19 cellular contexts compared by ENCODE assay signal in genomic region chr2:236576978-236577377, GRCh38. TPM values are rescaled to one million over a fixed set of nuclear protein-coding genes. Genes with fewer than 3 reads are reported as not detected.
DNase-seq lines count a peak whose midpoint lies in the region; ATAC-seq and TF ChIP-seq lines count a peak whose summit lies in the region.
"Had no signal": no experiment of that assay in that cellular context is flagged by ENCODE, and none has a peak within 500 bp of the region (broad histone marks: within the 10 kb centered on the region; RNA-seq: fewer than 3 reads in every experiment).

No MANE protein-coding gene starts in this region.

- peak in 2 of 3 donors; percentile 63 to 85 for TF ChIP-seq POLR2A in body of pancreas (IDR thresholded peaks at IDR 0.05)

- H3K4me1 Mint-ChIP-seq in mesothelial cell of epicardium, result peaks cover 91% of the 10 kb centered on the region
- H3K4me1 Mint-ChIP-seq: activated CD4-positive, alpha-beta memory T cell treated with anti-CD3 and anti-CD28 coated beads, Interleukin-2, amount 10 ng/mL, durations not matched to agents 7 days and 5 days; activated naive CD8-positive, alpha-beta T cell treated with anti-CD3 and anti-CD28 coated beads, Interleukin-2, amount 10 ng/mL, durations not matched to agents 7 days and 5 days had no signal

- peaks cover 5 to 13% of the 10 kb centered on the region in 2 donors for H3K36me3 ChIP-seq in body of pancreas (replicated peaks in 1 of 2; ENCODE audit: insufficient read depth in 1 of 2, low read depth in 2 of 2)
- peaks cover 14% of the 10 kb centered on the region for H3K36me3 ChIP-seq in thoracic aorta
- H3K36me3 ChIP-seq: HAP-1, ovary had no signal

- H3K36me3 Mint-ChIP-seq in mesothelial cell of epicardium, result peaks cover 30% of the 10 kb centered on the region

- DNase-seq in NCI-H748 treated with DMSO at 0.1 percent for 48 hours (lab: John Stamatoyannopoulos, UW) (peak; percentile 17), NCI-H748 (lab: John Stamatoyannopoulos, UW; ENCODE audit: unreplicated experiment) (no peak), body of pancreas (peak; percentile 64 to 84 (median 78)), mesothelial cell of epicardium (ENCODE audit: low spot score in 2 of 2, unreplicated experiment in 2 of 2) (no peak), thoracic aorta (ENCODE audit: low spot score) (no peak), RKO (ENCODE audit: low spot score) (no peak), NAMALWA (ENCODE audit: low spot score) (no peak)
- DNase-seq: activated CD4-positive, alpha-beta memory T cell treated with anti-CD3 and anti-CD28 coated beads, Interleukin-2, amount 10 ng/mL, durations not matched to agents 7 days and 5 days; activated naive CD8-positive, alpha-beta T cell treated with anti-CD3 and anti-CD28 coated beads, Interleukin-2, amount 10 ng/mL, durations not matched to agents 7 days and 5 days; activated T-cell treated with anti-CD3 and anti-CD28 coated beads, Interleukin-2, amount 50 U/mL, for 72 hours; IMR-90; MV-4-11; NCI-H524; ovary; stimulated activated naive B cell treated with anti-CD40 and anti-IgM and Interleukin-4, amounts not matched to agents 10 μg/mL and 1 μg/mL and 100 μg/mL, for 72 hours had no signal

- H3K4me3 Mint-ChIP-seq in mesothelial cell of epicardium, result peak overlapping the region; percentile 11
- H3K4me3 Mint-ChIP-seq: activated CD4-positive, alpha-beta memory T cell treated with anti-CD3 and anti-CD28 coated beads, Interleukin-2, amount 10 ng/mL, durations not matched to agents 7 days and 5 days; activated naive CD8-positive, alpha-beta T cell treated with anti-CD3 and anti-CD28 coated beads, Interleukin-2, amount 10 ng/mL, durations not matched to agents 7 days and 5 days; activated T-cell treated with anti-CD3 and anti-CD28 coated beads, Interleukin-2, amount 50 U/mL, for 72 hours; central memory CD8-positive, alpha-beta T cell; stimulated activated naive B cell treated with anti-CD40 and anti-IgM and Interleukin-4, amounts not matched to agents 10 μg/mL and 1 μg/mL and 100 μg/mL, for 72 hours had no signal

- no peaks in the 10 kb centered on the region for H3K9me3 Mint-ChIP-seq in mesothelial cell of epicardium
- H3K9me3 Mint-ChIP-seq: activated CD4-positive, alpha-beta memory T cell treated with anti-CD3 and anti-CD28 coated beads, Interleukin-2, amount 10 ng/mL, durations not matched to agents 7 days and 5 days; activated naive CD8-positive, alpha-beta T cell treated with anti-CD3 and anti-CD28 coated beads, Interleukin-2, amount 10 ng/mL, durations not matched to agents 7 days and 5 days; activated T-cell treated with anti-CD3 and anti-CD28 coated beads, Interleukin-2, amount 50 U/mL, for 72 hours; central memory CD8-positive, alpha-beta T cell; stimulated activated naive B cell treated with anti-CD40 and anti-IgM and Interleukin-4, amounts not matched to agents 10 μg/mL and 1 μg/mL and 100 μg/mL, for 72 hours had no signal

- no peaks in the 10 kb centered on the region for H3K27me3 Mint-ChIP-seq in mesothelial cell of epicardium (ENCODE audit: low read depth)
- H3K27me3 Mint-ChIP-seq: activated CD4-positive, alpha-beta memory T cell treated with anti-CD3 and anti-CD28 coated beads, Interleukin-2, amount 10 ng/mL, durations not matched to agents 7 days and 5 days; activated naive CD8-positive, alpha-beta T cell treated with anti-CD3 and anti-CD28 coated beads, Interleukin-2, amount 10 ng/mL, durations not matched to agents 7 days and 5 days; central memory CD8-positive, alpha-beta T cell had no signal

- H3K9me3 ChIP-seq in body of pancreas (no peaks in the 10 kb centered on the region), thoracic aorta (no peaks in the 10 kb centered on the region)
- H3K9me3 ChIP-seq: HAP-1, ovary had no signal

- TF ChIP-seq CTCF in body of pancreas (IDR thresholded peaks at IDR 0.05), result no peak
- TF ChIP-seq CTCF in mesothelial cell of epicardium (IDR thresholded peaks at IDR 0.05; ENCODE audit: unreplicated experiment), result no peak
- TF ChIP-seq CTCF in thoracic aorta (IDR thresholded peaks at IDR 0.05), result no peak

- H3K27ac Mint-ChIP-seq in mesothelial cell of epicardium, result peak overlapping the region; percentile 97
- H3K27ac Mint-ChIP-seq: activated CD4-positive, alpha-beta memory T cell treated with anti-CD3 and anti-CD28 coated beads, Interleukin-2, amount 10 ng/mL, durations not matched to agents 7 days and 5 days; activated naive CD8-positive, alpha-beta T cell treated with anti-CD3 and anti-CD28 coated beads, Interleukin-2, amount 10 ng/mL, durations not matched to agents 7 days and 5 days; activated T-cell treated with anti-CD3 and anti-CD28 coated beads, Interleukin-2, amount 50 U/mL, for 72 hours; stimulated activated naive B cell treated with anti-CD40 and anti-IgM and Interleukin-4, amounts not matched to agents 10 μg/mL and 1 μg/mL and 100 μg/mL, for 72 hours had no signal

- ATAC-seq in body of pancreas (peak; percentile 47), thoracic aorta (ENCODE audit: insufficient number of reproducible peaks, low FRiP score, low read depth) (no peak), GM21528 (IDR thresholded peaks at IDR 0.05; ENCODE audit: low FRiP score, unreplicated experiment) (no peak)
- ATAC-seq: activated T-cell treated with anti-CD3 and anti-CD28 coated beads, Interleukin-2, amount 50 U/mL, for 72 hours; Panc1; stimulated activated naive B cell treated with anti-CD40 and anti-IgM and Interleukin-4, amounts not matched to agents 10 μg/mL and 1 μg/mL and 100 μg/mL, for 72 hours had no signal

- H3K27ac ChIP-seq in body of pancreas (peak overlapping the region; percentile 77 to 93 (median 86)), thoracic aorta (peak overlapping the region; percentile 48 to 65)
- H3K27ac ChIP-seq: ovary had no signal

- H3K4me1 ChIP-seq in body of pancreas (peaks cover 97% of the 10 kb centered on the region), thoracic aorta (ENCODE audit: control insufficient read depth in 1 of 2, low read depth in 2 of 2) (peaks cover 22 to 78% of the 10 kb centered on the region in 2 donors)
- H3K4me1 ChIP-seq: HAP-1 had no signal

- WGBS in body of pancreas, 2 donors, result 34 to 42% methylated on average over 11 to 12 of the region's 12 CpGs

- intact Hi-C loops in body of pancreas (cut with DNase I), result no loop called here

- H3K4me3 ChIP-seq in body of pancreas (no peak overlapping the region), thoracic aorta (no peak overlapping the region)
- H3K4me3 ChIP-seq: HAP-1, ovary had no signal

- H3K27me3 ChIP-seq in body of pancreas (no peaks in the 10 kb centered on the region), thoracic aorta (replicated peaks; ENCODE audit: insufficient read depth) (no peaks in the 10 kb centered on the region)
- H3K27me3 ChIP-seq: ovary had no signal

RNA-seq across cellular contexts. Expression of gene ACKR3, which starts 7.4 kb away (rescaled TPM):
- total RNA-seq in body of pancreas (10 to 100 TPM; 10.4 to 18.1 TPM), mesothelial cell of epicardium (70.6 to 78.7 TPM (median 77.6 TPM) in 3 replicates), thoracic aorta (10 to 100 TPM; 68.8 to 68.9 TPM)
- total RNA-seq: IMR-90 had no signal

Comparison
In these comparisons a context has a peak if more than half of its experiments do, and no peak if none do; other contexts are left out.
1. DNase-seq: peak in NCI-H748 treated with DMSO at 0.1 percent for 48 hours (single experiment) and body of pancreas (4 of 4); none in NCI-H748 (single experiment), mesothelial cell of epicardium (0 of 2), thoracic aorta (single experiment), RKO (single experiment) and NAMALWA (single experiment).